Comparison of ENCODE assay signal across 1 cellular context in genomic region chr14:68811161-68811560, GRCh38.
TF ChIP-seq lines count a peak whose summit lies in the region.

No MANE protein-coding gene starts in this region.

TF ChIP-seq in H1, 55 proteins besides CTCF, POLR2A, EP300 and RAD21:
- TF ChIP-seq E2F6 (IDR thresholded peaks at IDR 0.05) (no peak), HDAC2 (IDR thresholded peaks at IDR 0.05; ENCODE audit: borderline replicate concordance in 1 of 2, low read depth in 2 of 2, low read length in 2 of 2) (no peak), PHF8 (conservative IDR thresholded peaks at IDR 0.05; ENCODE audit: low read depth, low read length) (no peak), POU5F1 (IDR thresholded peaks at IDR 0.05; ENCODE audit: low read depth, low read length) (no peak), ATF2 (IDR thresholded peaks at IDR 0.05; ENCODE audit: low read length) (no peak), HDAC6 (IDR thresholded peaks at IDR 0.05; ENCODE audit: low read depth, low read length) (no peak), ASH2L (IDR thresholded peaks at IDR 0.05; ENCODE audit: low read length) (no peak), TCF12 (IDR thresholded peaks at IDR 0.05; ENCODE audit: low read depth, low read length) (no peak), CBX8 (IDR thresholded peaks at IDR 0.05; ENCODE audit: borderline replicate concordance, low read depth, low read length) (no peak), CBX5 (IDR thresholded peaks at IDR 0.05; ENCODE audit: low read depth, low read length) (no peak), RBBP5 (IDR thresholded peaks at IDR 0.05; ENCODE audit: borderline replicate concordance, low read depth, low read length) (no peak), ATF3 (IDR thresholded peaks at IDR 0.05; ENCODE audit: insufficient read depth, low read depth, low read length) (no peak), CEBPB (IDR thresholded peaks at IDR 0.05; ENCODE audit: low read depth, low read length) (no peak), GTF2F1 (IDR thresholded peaks at IDR 0.05; ENCODE audit: borderline replicate concordance, low read depth, low read length) (no peak), TAF1 (IDR thresholded peaks at IDR 0.05; ENCODE audit: low read depth, low read length) (no peak), SP2 (IDR thresholded peaks at IDR 0.05; ENCODE audit: low read length) (no peak), SAP30 (IDR thresholded peaks at IDR 0.05; ENCODE audit: insufficient read depth, insufficient replicate concordance, low read length) (no peak), POLR2AphosphoS5 (IDR thresholded peaks at IDR 0.05; ENCODE audit: low read depth, low read length) (no peak)
